Comparison of ENCODE assay signal across 33 cellular contexts in genomic region chr4:98850937-98851336, GRCh38.
"Had no signal": no experiment of that assay in that cellular context is flagged by ENCODE, and none has a peak within 500 bp of the region (broad histone marks: within the 10 kb centered on the region; RNA-seq: fewer than 3 reads in every experiment).

No MANE protein-coding gene starts in this region.

- H3K27ac Mint-ChIP-seq: activated CD4-positive, alpha-beta T cell treated with anti-CD3 and anti-CD28 coated beads for 36 hours; activated CD4-positive, alpha-beta T cell treated with anti-CD3 and anti-CD28 coated beads, Interleukin-2, amount 10 ng/mL, durations not matched to agents 7 days and 5 days; activated CD8-positive, alpha-beta T cell treated with anti-CD3 and anti-CD28 coated beads, Interleukin-2, amount 10 ng/mL, durations not matched to agents 7 days and 5 days; activated naive CD4-positive, alpha-beta T cell treated with anti-CD3 and anti-CD28 coated beads for 36 hours; activated naive CD4-positive, alpha-beta T cell treated with anti-CD3 and anti-CD28 coated beads, Interleukin-2, amount 50 U/mL, for 72 hours; activated T-cell treated with anti-CD3 and anti-CD28 coated beads, Interleukin-2, amount 50 U/mL, for 24 hours had no signal

- H3K4me3 Mint-ChIP-seq: activated CD4-positive, alpha-beta T cell treated with anti-CD3 and anti-CD28 coated beads for 36 hours; activated CD4-positive, alpha-beta T cell treated with anti-CD3 and anti-CD28 coated beads, Interleukin-2, amount 10 ng/mL, durations not matched to agents 7 days and 5 days; activated CD8-positive, alpha-beta T cell treated with anti-CD3 and anti-CD28 coated beads, Interleukin-2, amount 10 ng/mL, durations not matched to agents 7 days and 5 days; activated naive CD4-positive, alpha-beta T cell treated with anti-CD3 and anti-CD28 coated beads for 36 hours; activated T-cell treated with anti-CD3 and anti-CD28 coated beads, Interleukin-2, amount 50 U/mL, for 24 hours had no signal

- H3K4me3 ChIP-seq: adrenal gland, body of pancreas, Peyer's patch, SJSA1 had no signal

- H3K4me1 Mint-ChIP-seq: activated CD4-positive, alpha-beta T cell treated with anti-CD3 and anti-CD28 coated beads for 36 hours; activated CD4-positive, alpha-beta T cell treated with anti-CD3 and anti-CD28 coated beads, Interleukin-2, amount 10 ng/mL, durations not matched to agents 7 days and 5 days had no signal

- H3K36me3 ChIP-seq: adrenal gland, Peyer's patch, SJSA1 had no signal

- H3K27me3 ChIP-seq: adrenal gland, body of pancreas, Peyer's patch, SJSA1 had no signal

- ATAC-seq: activated CD4-positive, alpha-beta T cell treated with anti-CD3 and anti-CD28 coated beads for 36 hours; activated CD4-positive, CD25-positive, alpha-beta regulatory T cell treated with anti-CD3 and anti-CD28 coated beads, Interleukin-2, amount 50 U/mL, for 24 hours; activated CD8-positive, alpha-beta T cell treated with anti-CD3 and anti-CD28 coated beads, Interleukin-2, amount 10 ng/mL, durations not matched to agents 7 days and 5 days; activated naive CD4-positive, alpha-beta T cell treated with anti-CD3 and anti-CD28 coated beads, Interleukin-2, amount 50 U/mL, for 72 hours; body of pancreas; PC-3; SK-N-SH treated with all-trans-retinoic acid at 6 μM for 48 hours had no signal

- H3K9me3 ChIP-seq: Peyer's patch, SJSA1 had no signal

- DNase-seq: activated CD4-positive, alpha-beta T cell treated with anti-CD3 and anti-CD28 coated beads for 36 hours; activated CD4-positive, alpha-beta T cell treated with anti-CD3 and anti-CD28 coated beads, Interleukin-2, amount 10 ng/mL, durations not matched to agents 7 days and 5 days; activated CD4-positive, alpha-beta T cell treated with anti-CD3 and anti-CD28 coated beads, Interleukin-2, amount 50 U/mL, for 48 hours; activated CD8-positive, alpha-beta T cell treated with anti-CD3 and anti-CD28 coated beads, Interleukin-2, amount 10 ng/mL, durations not matched to agents 7 days and 5 days; activated gamma-delta T cell treated with Interleukin-2 at 50 U/mL for 16 hours; activated naive CD4-positive, alpha-beta T cell treated with anti-CD3 and anti-CD28 coated beads for 36 hours; activated T-cell treated with anti-CD3 and anti-CD28 coated beads, Interleukin-2, amount 50 U/mL, for 24 hours; adrenal gland; body of pancreas; caudate nucleus; MM.1S; MV-4-11; NCI-H1092; NCI-H146; NCI-H187 treated with DMSO at 0.1 percent for 48 hours; NCI-H2081; NCI-H2171 treated with DMSO at 0.1 percent for 48 hours; NCI-H226; NCI-H446 treated with DMSO at 0.1 percent for 48 hours; NCI-H524 treated with DMSO at 0.1 percent for 48 hours; NK-92 treated with Interleukin-12 subunit alpha and Interleukin-12 subunit beta, amount 100 ng/mL, for 24 hours; PC-3; Peyer's patch; RPMI8226; SHP77 treated with DMSO at 0.1 percent for 48 hours; T1000 had no signal

- FAIRE-seq: astrocyte, bronchial epithelial cell had no signal

- H3K27ac ChIP-seq: adrenal gland, body of pancreas, KMS-11, Peyer's patch, SJSA1 had no signal

- H3K4me1 ChIP-seq: adrenal gland, body of pancreas, Peyer's patch had no signal
